ENCODE assay signal across 9 cellular contexts in genomic region chr11:69443138-69443967, GRCh38. TPM values are rescaled to one million over a fixed set of nuclear protein-coding genes. Genes with fewer than 3 reads are reported as not detected.
DNase-seq lines count a peak whose midpoint lies in the region; ATAC-seq and TF ChIP-seq lines count a peak whose summit lies in the region.
"Had no signal": no experiment of that assay in that cellular context is flagged by ENCODE, and none has a peak within 500 bp of the region (broad histone marks: within the 10 kb centered on the region; RNA-seq: fewer than 3 reads in every experiment).

No MANE protein-coding gene starts in this region.

- peak overlapping the region; percentile 44 for H3K27ac ChIP-seq in urinary bladder (ENCODE audit: low read depth)

- WGBS in urinary bladder, result 2% methylated on average over 48 of the region's 48 CpGs

- H3K36me3 ChIP-seq in urinary bladder (ENCODE audit: insufficient read depth), result no peaks in the 10 kb centered on the region

- no peak; the same call in 1 of the 2 replicates for TF ChIP-seq RAD21 in Ishikawa (IDR thresholded peaks at IDR 0.05; ENCODE audit: low read depth)

- intact Hi-C loops in left cardiac atrium (cut with DNase I), result loop anchor here in 1 of 2 donors (2.0 to 10.0 kb wide), 4 partner anchors 53 to 319 kb away; partner anchors contain the start of gene CCND1

- peak overlapping the region; percentile 63 for H3K4me3 Mint-ChIP-seq in T-helper 1 cell treated with Interleukin-12 subunit alpha and Interleukin-12 subunit beta and Interleukin-4 antibody, amounts not matched to agents 30 μg/mL and 1 μg/mL, for 36 hours

- H3K4me1 ChIP-seq in urinary bladder (ENCODE audit: insufficient read depth), result no peaks in the 10 kb centered on the region

- TF ChIP-seq EP300 in Ishikawa (IDR thresholded peaks at IDR 0.05; ENCODE audit: borderline replicate concordance), result peak; percentile 35; the same call in 1 of the 2 replicates

- no peaks in the 10 kb centered on the region for H3K9me3 Mint-ChIP-seq in T-helper 1 cell treated with Interleukin-12 subunit alpha and Interleukin-12 subunit beta and Interleukin-4 antibody, amounts not matched to agents 30 μg/mL and 1 μg/mL, for 36 hours

- ATAC-seq in GM21526 (IDR thresholded peaks at IDR 0.05; ENCODE audit: low FRiP score, unreplicated experiment) (peak; percentile 83), left cardiac atrium (peak; percentile 91 to 94)

- peaks cover 14% of the 10 kb centered on the region for H3K27me3 Mint-ChIP-seq in T-helper 1 cell treated with Interleukin-12 subunit alpha and Interleukin-12 subunit beta and Interleukin-4 antibody, amounts not matched to agents 30 μg/mL and 1 μg/mL, for 36 hours (ENCODE audit: low read depth)

- H3K36me3 Mint-ChIP-seq in T-helper 1 cell treated with Interleukin-12 subunit alpha and Interleukin-12 subunit beta and Interleukin-4 antibody, amounts not matched to agents 30 μg/mL and 1 μg/mL, for 36 hours (ENCODE audit: low read depth), result peaks cover 2% of the 10 kb centered on the region

- H3K4me3 ChIP-seq in urinary bladder (ENCODE audit: low read depth, low read length), result peak overlapping the region; percentile 32

- peak overlapping the region; percentile 20 for H3K27ac Mint-ChIP-seq in T-helper 1 cell treated with Interleukin-12 subunit alpha and Interleukin-12 subunit beta and Interleukin-4 antibody, amounts not matched to agents 30 μg/mL and 1 μg/mL, for 36 hours

- DNase-seq in DMS114 treated with DMSO at 0.1 percent for 48 hours (lab: John Stamatoyannopoulos, UW; ENCODE audit: unreplicated experiment) (peak; percentile 91), amniotic epithelial cell (ENCODE audit: low read depth) (peak; percentile 92), left cardiac atrium (peak; percentile 95), pulmonary artery endothelial cell (ENCODE audit: low read depth, low spot score) (peak; percentile 54)

- peaks cover 1% of the 10 kb centered on the region for H3K4me1 Mint-ChIP-seq in T-helper 1 cell treated with Interleukin-12 subunit alpha and Interleukin-12 subunit beta and Interleukin-4 antibody, amounts not matched to agents 30 μg/mL and 1 μg/mL, for 36 hours (ENCODE audit: low read depth)

TF ChIP-seq in Ishikawa, 13 proteins besides CTCF, POLR2A, EP300 and RAD21:
- no peak; the same call in 1 of the 2 replicates for TF ChIP-seq NFIC (IDR thresholded peaks at IDR 0.05)
- TF ChIP-seq TAF1 (IDR thresholded peaks at IDR 0.05; ENCODE audit: low read depth), result peak; percentile 18; the same call in 1 of the 2 replicates
- TF ChIP-seq TCF12 (IDR thresholded peaks at IDR 0.05; ENCODE audit: low read depth), result peak; percentile 11; the same call in 1 of the 2 replicates
- TF ChIP-seq FOXM1 (IDR thresholded peaks at IDR 0.05; ENCODE audit: borderline replicate concordance, low read depth), result 0 out of 2 replicates have a peak, but pooled peaks have one; percentile 34
- TF ChIP-seq USF1 (IDR thresholded peaks at IDR 0.05), result no peak
- TF ChIP-seq TEAD4 (IDR thresholded peaks at IDR 0.05), result no peak
- peak; percentile 88 for TF ChIP-seq EGR1 (IDR thresholded peaks at IDR 0.05)
- peak; percentile 63; the same call in 1 of the 2 replicates for TF ChIP-seq ZBTB7A (IDR thresholded peaks at IDR 0.05; ENCODE audit: low read depth)
- TF ChIP-seq MAX (IDR thresholded peaks at IDR 0.05), result peak; percentile 72
- no peak for TF ChIP-seq CREB1 (IDR thresholded peaks at IDR 0.05; ENCODE audit: low read depth)
- peak; percentile 81 for TF ChIP-seq YY1 (IDR thresholded peaks at IDR 0.05; ENCODE audit: low read depth)
- TF ChIP-seq REST (IDR thresholded peaks at IDR 0.05; ENCODE audit: low read depth), result no peak

RNA-seq across cellular contexts. Expression of gene LINC01488, which starts 38.1 kb away (rescaled TPM):
- under 1 TPM in 1 of 2 donors, not detected in 1; 0.06 TPM for total RNA-seq in left cardiac atrium
- not detected in 2 replicates for total RNA-seq in pulmonary artery endothelial cell
- total RNA-seq in urinary bladder, result not detected
- 0.05 TPM for polyA plus RNA-seq in urinary bladder
- total RNA-seq: subcutaneous adipose tissue had no signal

Comparison
In these comparisons a context has a peak if more than half of its experiments do, and no peak if none do; other contexts are left out.
1. Peak in every context shown above with its lines: DNase-seq, ATAC-seq, H3K4me3 ChIP-seq and H3K27ac ChIP-seq.